8 cellular contexts compared by ENCODE assay signal in the genomic region with DNA sequence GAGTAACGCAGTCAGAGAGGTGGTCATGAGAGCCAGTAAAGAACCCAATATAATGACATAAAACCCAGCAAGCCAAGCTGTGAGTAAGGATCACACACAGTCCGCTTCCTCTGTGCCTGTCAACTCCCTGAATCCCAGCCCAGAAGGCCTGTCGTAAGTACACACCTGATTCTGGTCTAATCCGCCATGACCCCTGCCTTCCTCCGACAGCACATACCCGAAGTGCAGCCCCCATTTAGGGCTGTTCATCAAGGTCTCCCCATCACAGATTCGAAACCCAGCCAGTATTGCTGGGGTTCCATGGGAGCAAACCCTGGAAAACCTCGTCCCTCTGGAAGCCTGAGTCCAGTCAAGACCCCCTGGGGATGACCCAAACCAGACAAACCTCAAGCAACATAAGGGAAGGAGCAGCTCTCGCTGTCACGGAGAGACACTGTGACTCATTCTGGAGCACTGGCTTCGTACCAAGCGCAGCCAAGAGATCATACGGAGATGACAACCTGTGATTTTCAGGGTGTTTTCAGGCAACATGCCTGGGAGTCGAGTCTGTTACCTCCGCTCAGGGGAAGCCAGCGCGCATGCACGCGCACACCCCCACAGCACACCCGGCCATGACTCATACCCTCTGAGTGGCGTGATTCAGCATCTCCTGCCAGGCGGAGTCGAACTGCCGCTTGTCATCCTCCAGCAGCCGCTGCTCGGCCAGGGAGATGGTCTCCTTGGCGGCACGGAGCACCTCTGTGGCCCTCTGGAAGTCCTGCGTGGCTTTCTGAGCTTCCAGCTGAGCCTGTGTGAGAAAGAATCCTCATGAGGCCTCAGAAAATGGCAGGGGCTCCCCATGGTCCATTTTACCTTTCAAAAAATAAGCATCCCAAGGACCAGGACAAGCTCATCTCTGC.
DNase-seq lines count a peak whose midpoint lies in the region; ATAC-seq and TF ChIP-seq lines count a peak whose summit lies in the region.

No MANE protein-coding gene starts in this region.

- peak; percentile 69 to 93 (median 76) for DNase-seq in T-helper 1 cell
- DNase-seq in adipocyte (ENCODE audit: low read depth), result peak; percentile 27
- DNase-seq in left ventricle myocardium inferior, result peak; percentile 86
- DNase-seq in sigmoid colon, result peak; percentile 97
- DNase-seq in vagina (ENCODE audit: extremely low spot score in 2 of 2), result peak; percentile 96 to 97
- DNase-seq in SK-N-DZ (ENCODE audit: low spot score), result no peak

- intact Hi-C loops in left ventricle myocardium inferior (cut with micrococcal nuclease), result loop anchor here (2.0 to 5.0 kb wide), 2 partner anchors 63 to 108 kb away; a partner anchor contains a TSS
- intact Hi-C loops in sigmoid colon (cut with DNase I), result loop anchor here (2.0 to 10.0 kb wide), 3 partner anchors 63 to 295 kb away; a partner anchor contains a TSS
- intact Hi-C loops in vagina (cut with DNase I), result loop anchor here (2.0 kb wide), 2 partner anchors 61 to 109 kb away; no protein-coding TSS in a partner anchor

- H3K36me3 ChIP-seq in adipocyte (ENCODE audit: control insufficient read depth, insufficient read depth, low read length, severe bottlenecking) (peaks cover 7% of the 10 kb centered on the region), left ventricle myocardium inferior (no peaks in the 10 kb centered on the region), sigmoid colon (no peaks in the 10 kb centered on the region), vagina (no peaks in the 10 kb centered on the region)

- TF ChIP-seq CTCF in left ventricle myocardium inferior (IDR thresholded peaks at IDR 0.05; ENCODE audit: borderline replicate concordance), result no peak
- TF ChIP-seq CTCF in sigmoid colon (IDR thresholded peaks at IDR 0.05), result no peak
- no peak for TF ChIP-seq CTCF in vagina (IDR thresholded peaks at IDR 0.05)

- TF ChIP-seq EP300 in sigmoid colon (IDR thresholded peaks at IDR 0.05), result peak in 1 of 4 donors; percentile 37

- TF ChIP-seq POLR2A in sigmoid colon (IDR thresholded peaks at IDR 0.05) (no peak), vagina (IDR thresholded peaks at IDR 0.05) (peak in 1 of 2 donors; percentile 45)

- peak overlapping the region; percentile 48 for H3K4me3 ChIP-seq in adipocyte (ENCODE audit: low read length)
- peak overlapping the region; percentile 27 for H3K4me3 ChIP-seq in left ventricle myocardium inferior
- H3K4me3 ChIP-seq in sigmoid colon, result no peak overlapping the region
- H3K4me3 ChIP-seq in vagina, result peak overlapping the region in 1 of 2 donors; percentile 4

- H3K27ac ChIP-seq in left ventricle myocardium inferior (replicated peaks), result peak overlapping the region; percentile 47
- peak overlapping the region; percentile 56 to 73 (median 64) for H3K27ac ChIP-seq in sigmoid colon
- peak overlapping the region; percentile 81 for H3K27ac ChIP-seq in vagina

- ATAC-seq in GM18858 (IDR thresholded peaks at IDR 0.05; ENCODE audit: unreplicated experiment) (peak; percentile 53), HG03342 (IDR thresholded peaks at IDR 0.05; ENCODE audit: unreplicated experiment) (peak; percentile 48)

- H3K9me3 ChIP-seq in adipocyte (ENCODE audit: control insufficient read depth, low read length), result no peaks in the 10 kb centered on the region
- H3K9me3 ChIP-seq in left ventricle myocardium inferior (replicated peaks), result no peaks in the 10 kb centered on the region
- H3K9me3 ChIP-seq in sigmoid colon, result no peaks in the 10 kb centered on the region
- no peaks in the 10 kb centered on the region for H3K9me3 ChIP-seq in vagina

- 63 to 85% methylated on average over 29 of the region's 29 CpGs for WGBS in sigmoid colon, 2 donors

- H3K27me3 ChIP-seq in adipocyte (replicated peaks; ENCODE audit: control insufficient read depth, insufficient read depth, low read length), result no peaks in the 10 kb centered on the region
- H3K27me3 ChIP-seq in left ventricle myocardium inferior (ENCODE audit: low read depth), result no peaks in the 10 kb centered on the region
- no peaks in the 10 kb centered on the region for H3K27me3 ChIP-seq in sigmoid colon
- H3K27me3 ChIP-seq in vagina, result no peaks in the 10 kb centered on the region

- peaks cover 51% of the 10 kb centered on the region for H3K4me1 ChIP-seq in adipocyte (ENCODE audit: control insufficient read depth, insufficient read depth, low read length)
- H3K4me1 ChIP-seq in left ventricle myocardium inferior, result peaks cover 40% of the 10 kb centered on the region
- H3K4me1 ChIP-seq in sigmoid colon, result peaks cover 0 to 31% (median 16%) of the 10 kb centered on the region in 4 donors
- H3K4me1 ChIP-seq in vagina, result peaks cover 46% of the 10 kb centered on the region

- peak overlapping the region; percentile 79 for H3K9ac ChIP-seq in adipocyte (ENCODE audit: low read length)

Comparison
In these comparisons a context has a peak if more than half of its experiments do, and no peak if none do; other contexts are left out.
1. H3K4me3 ChIP-seq: peak in adipocyte (single experiment) and left ventricle myocardium inferior (single experiment); none in sigmoid colon (0 of 4).
2. Peak in every context shown above with its lines, with median percentiles within 50 percentile points of each other: H3K27ac ChIP-seq.